In the genomic region with DNA sequence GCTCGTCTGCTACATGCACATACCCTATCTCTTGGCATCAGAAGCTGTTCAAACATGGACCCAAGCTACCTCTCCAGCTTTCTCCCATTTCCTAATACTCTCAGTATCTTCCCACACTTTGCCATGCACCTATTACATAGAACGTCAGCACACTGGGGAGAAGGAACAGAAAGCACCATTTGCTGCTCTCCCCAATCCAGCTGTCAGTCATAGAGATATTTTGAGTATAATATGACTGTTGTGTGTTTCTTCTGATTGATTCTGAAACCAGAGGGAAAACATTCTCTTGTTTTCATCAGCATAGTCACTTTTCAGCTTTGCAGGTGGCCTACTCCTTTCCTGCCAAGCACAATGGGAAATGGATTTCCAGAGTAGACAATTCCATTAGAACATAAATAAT, we compare ENCODE assay signal across 24 cellular contexts.
DNase-seq lines count a peak whose midpoint lies in the region; ATAC-seq and TF ChIP-seq lines count a peak whose summit lies in the region.
"Had no signal": no experiment of that assay in that cellular context is flagged by ENCODE, and none has a peak within 500 bp of the region (broad histone marks: within the 10 kb centered on the region; RNA-seq: fewer than 3 reads in every experiment).

No MANE protein-coding gene starts in this region.

- no peaks in the 10 kb centered on the region for H3K9me3 Mint-ChIP-seq in activated CD4-positive, alpha-beta memory T cell treated with anti-CD3 and anti-CD28 coated beads, Interleukin-2, amount 10 ng/mL, durations not matched to agents 7 days and 5 days
- H3K9me3 Mint-ChIP-seq: activated T-helper 2 cell treated with anti-CD3 and anti-CD28 coated beads, Interferon-gamma antibody, Interleukin-2, Interleukin-4, amounts not matched to agents 10 μg/mL and 5 μg/mL and 100 μg/mL, durations not matched to agents 14 hours and 24 hours and 36 hours; nephron; stimulated activated effector memory CD8-positive, alpha-beta T cell treated with anti-CD3 and anti-CD28 coated beads, Interleukin-12 subunit alpha, Interleukin-12 subunit beta, amount 100 ng/mL, for 72 hours; T-helper 2 cell treated with Interferon-gamma antibody and Interleukin-4, amounts not matched to agents 5 μg/mL and 100 μg/mL, for 36 hours had no signal

- CTCF ChIA-PET in activated CD4-positive, alpha-beta memory T cell treated with anti-CD3 and anti-CD28 coated beads, Interleukin-2, amount 10 ng/mL, durations not matched to agents 7 days and 5 days (lab: Charles Lee): no interaction called here

- H3K27ac Mint-ChIP-seq in activated CD4-positive, alpha-beta memory T cell treated with anti-CD3 and anti-CD28 coated beads, Interleukin-2, amount 10 ng/mL, durations not matched to agents 7 days and 5 days: no peak overlapping the region
- H3K27ac Mint-ChIP-seq: activated CD4-positive, alpha-beta T cell treated with anti-CD3 and anti-CD28 coated beads, Interleukin-2, amount 10 ng/mL, durations not matched to agents 7 days and 5 days; activated naive CD8-positive, alpha-beta T cell; activated T-helper 2 cell treated with anti-CD3 and anti-CD28 coated beads, Interferon-gamma antibody, Interleukin-2, Interleukin-4, amounts not matched to agents 10 μg/mL and 5 μg/mL and 100 μg/mL, durations not matched to agents 14 hours and 24 hours and 36 hours; nephron; stimulated activated effector memory CD8-positive, alpha-beta T cell treated with anti-CD3 and anti-CD28 coated beads, Interleukin-12 subunit alpha, Interleukin-12 subunit beta, amount 100 ng/mL, for 72 hours; T-helper 2 cell treated with Interferon-gamma antibody and Interleukin-4, amounts not matched to agents 5 μg/mL and 100 μg/mL, for 36 hours had no signal

- H3K36me3 Mint-ChIP-seq in activated CD4-positive, alpha-beta memory T cell treated with anti-CD3 and anti-CD28 coated beads, Interleukin-2, amount 10 ng/mL, durations not matched to agents 7 days and 5 days (ENCODE audit: low read depth): no peaks in the 10 kb centered on the region
- H3K36me3 Mint-ChIP-seq: activated naive CD8-positive, alpha-beta T cell; stimulated activated effector memory CD8-positive, alpha-beta T cell treated with anti-CD3 and anti-CD28 coated beads, Interleukin-12 subunit alpha, Interleukin-12 subunit beta, amount 100 ng/mL, for 72 hours had no signal

- no peak overlapping the region for H3K4me3 Mint-ChIP-seq in activated CD4-positive, alpha-beta memory T cell treated with anti-CD3 and anti-CD28 coated beads, Interleukin-2, amount 10 ng/mL, durations not matched to agents 7 days and 5 days
- H3K4me3 Mint-ChIP-seq: activated CD4-positive, alpha-beta T cell treated with anti-CD3 and anti-CD28 coated beads, Interleukin-2, amount 10 ng/mL, durations not matched to agents 7 days and 5 days; activated naive CD8-positive, alpha-beta T cell; nephron; stimulated activated effector memory CD8-positive, alpha-beta T cell treated with anti-CD3 and anti-CD28 coated beads, Interleukin-12 subunit alpha, Interleukin-12 subunit beta, amount 100 ng/mL, for 72 hours; T-helper 2 cell treated with Interferon-gamma antibody and Interleukin-4, amounts not matched to agents 5 μg/mL and 100 μg/mL, for 36 hours had no signal

- POLR2A ChIA-PET in activated CD4-positive, alpha-beta memory T cell treated with anti-CD3 and anti-CD28 coated beads, Interleukin-2, amount 10 ng/mL, durations not matched to agents 7 days and 5 days (lab: Charles Lee): no interaction called here

- peaks cover 15% of the 10 kb centered on the region for H3K4me1 Mint-ChIP-seq in activated CD4-positive, alpha-beta memory T cell treated with anti-CD3 and anti-CD28 coated beads, Interleukin-2, amount 10 ng/mL, durations not matched to agents 7 days and 5 days
- H3K4me1 Mint-ChIP-seq: stimulated activated effector memory CD8-positive, alpha-beta T cell treated with anti-CD3 and anti-CD28 coated beads, Interleukin-12 subunit alpha, Interleukin-12 subunit beta, amount 100 ng/mL, for 72 hours had no signal

- DNase-seq in GM13977 (ENCODE audit: low spot score) (peak; percentile 23), dermis blood vessel endothelial cell (peak; percentile 33), NOMO-1 treated with DMSO at 0.1 percent for 48 hours (lab: John Stamatoyannopoulos, UW; ENCODE audit: unreplicated experiment) (no peak)
- DNase-seq in activated CD4-positive, alpha-beta memory T cell treated with anti-CD3 and anti-CD28 coated beads, Interleukin-2, amount 10 ng/mL, durations not matched to agents 7 days and 5 days: no peak
- DNase-seq: activated CD4-positive, alpha-beta T cell treated with anti-CD3 and anti-CD28 coated beads, Interleukin-2, amount 10 ng/mL, durations not matched to agents 7 days and 5 days; cortex of kidney; HCEC 1CT; islet precursor cell; left ventricle myocardium superior; midbrain; NCI-H1048; NCI-H1930; NCI-H226; OCI-M1; ovary; retina had no signal

- peak; percentile 65 for ATAC-seq in GM21529 (IDR thresholded peaks at IDR 0.05; ENCODE audit: unreplicated experiment)
- ATAC-seq in HG02973 (IDR thresholded peaks at IDR 0.05; ENCODE audit: unreplicated experiment): peak; percentile 53
- ATAC-seq in HG02763 (IDR thresholded peaks at IDR 0.05; ENCODE audit: unreplicated experiment): no peak
- ATAC-seq: left ventricle myocardium superior; stimulated activated effector memory CD8-positive, alpha-beta T cell treated with anti-CD3 and anti-CD28 coated beads, Interleukin-12 subunit alpha, Interleukin-12 subunit beta, amount 100 ng/mL, for 72 hours had no signal

- in situ Hi-C loops in GM13977 (cut with MboI; ENCODE audit: low pct_unique_long_range_greater_than_20kb, low sequenced_read_pairs, unreplicated experiment): no loop called here

- TF ChIP-seq CTCF in GM13977 (IDR thresholded peaks at IDR 0.05; ENCODE audit: extremely low read depth, insufficient read depth, missing control alignments): no peak

- H3K27me3 Mint-ChIP-seq in activated CD4-positive, alpha-beta memory T cell treated with anti-CD3 and anti-CD28 coated beads, Interleukin-2, amount 10 ng/mL, durations not matched to agents 7 days and 5 days: peaks cover 5% of the 10 kb centered on the region
- H3K27me3 Mint-ChIP-seq: activated CD4-positive, alpha-beta T cell treated with anti-CD3 and anti-CD28 coated beads, Interleukin-2, amount 10 ng/mL, durations not matched to agents 7 days and 5 days; activated naive CD8-positive, alpha-beta T cell had no signal

Comparison
In these comparisons a context has a peak if more than half of its experiments do, and no peak if none do; other contexts are left out.
1. DNase-seq: peak in GM13977 (single experiment) and dermis blood vessel endothelial cell (single experiment); none in NOMO-1 treated with DMSO at 0.1 percent for 48 hours (single experiment) and activated CD4-positive, alpha-beta memory T cell treated with anti-CD3 and anti-CD28 coated beads, Interleukin-2, amount 10 ng/mL, durations not matched to agents 7 days and 5 days (single experiment).